Comparison of ENCODE assay signal across 14 cellular contexts in genomic region chr21:31450971-31451370, GRCh38.
DNase-seq lines count a peak whose midpoint lies in the region.
"Had no signal": no experiment of that assay in that cellular context is flagged by ENCODE, and none has a peak within 500 bp of the region (broad histone marks: within the 10 kb centered on the region; RNA-seq: fewer than 3 reads in every experiment).

No MANE protein-coding gene starts in this region.

- H2AFZ ChIP-seq in mesenchymal stem cell (ENCODE audit: low read depth, low read length) = no peak overlapping the region

- H2AK5ac ChIP-seq in mesenchymal stem cell (ENCODE audit: low read length, severe bottlenecking) = no peak overlapping the region

- H3K27ac ChIP-seq in mesenchymal stem cell (ENCODE audit: low read length, poor library complexity, severe bottlenecking) = no peak overlapping the region
- H3K27ac ChIP-seq in effector memory CD4-positive, alpha-beta T cell (ENCODE audit: insufficient read depth, low read length, poor library complexity, severe bottlenecking) = no peak overlapping the region
- H3K27ac ChIP-seq: A549 had no signal

- no peak overlapping the region for H2BK5ac ChIP-seq in mesenchymal stem cell (ENCODE audit: low read depth, low read length, poor library complexity, severe bottlenecking)

- peak overlapping the region; percentile 37 for H4K91ac ChIP-seq in mesenchymal stem cell (ENCODE audit: low read length)

- H3K79me1 ChIP-seq in mesenchymal stem cell (replicated peaks; ENCODE audit: low read length, poor library complexity, severe bottlenecking) = peaks cover 1% of the 10 kb centered on the region

- no peak overlapping the region for H3K23ac ChIP-seq in mesenchymal stem cell (ENCODE audit: low read length in 2 of 2)

- in situ Hi-C loops in G401 (cut with HindIII; ENCODE audit: low sequenced_read_pairs) = no loop called here

- no peak overlapping the region for H3K14ac ChIP-seq in mesenchymal stem cell (ENCODE audit: low read length in 2 of 2)

- H3K27me3 ChIP-seq in mesenchymal stem cell (ENCODE audit: control insufficient read depth in 1 of 2, insufficient read depth in 1 of 2, low read length in 2 of 2) = peaks cover 0 to 14% of the 10 kb centered on the region in 2 experiments
- no peaks in the 10 kb centered on the region for H3K27me3 ChIP-seq in effector memory CD4-positive, alpha-beta T cell (replicated peaks; ENCODE audit: control insufficient read depth, insufficient read depth, low read length, poor library complexity, severe bottlenecking)

- H2BK120ac ChIP-seq in mesenchymal stem cell (ENCODE audit: low read depth, low read length) = no peak overlapping the region

- no peak overlapping the region for H3K4me3 ChIP-seq in mesenchymal stem cell (ENCODE audit: insufficient read depth in 1 of 2, low read depth in 1 of 2, low read length in 2 of 2)
- H3K4me3 ChIP-seq in effector memory CD4-positive, alpha-beta T cell (ENCODE audit: insufficient read depth, low read depth, low read length, poor library complexity, severe bottlenecking) = no peak overlapping the region
- H3K4me3 ChIP-seq: A549 had no signal

- no peak overlapping the region for H2BK12ac ChIP-seq in mesenchymal stem cell (ENCODE audit: low read length in 2 of 2)

- no peak overlapping the region for H2BK15ac ChIP-seq in mesenchymal stem cell (ENCODE audit: low read depth, poor library complexity, severe bottlenecking)

- H4K8ac ChIP-seq in mesenchymal stem cell (ENCODE audit: low read length) = no peak overlapping the region

- H3K18ac ChIP-seq in mesenchymal stem cell (ENCODE audit: low read depth in 1 of 2, low read length in 2 of 2) = no peak overlapping the region

- H3K4ac ChIP-seq in mesenchymal stem cell (ENCODE audit: low read depth in 1 of 2, low read length in 2 of 2) = no peak overlapping the region

- H3K4me1 ChIP-seq in mesenchymal stem cell (ENCODE audit: control insufficient read depth, insufficient read depth, low read depth, low read length) = peaks cover 3% of the 10 kb centered on the region
- peaks cover 11% of the 10 kb centered on the region for H3K4me1 ChIP-seq in effector memory CD4-positive, alpha-beta T cell (ENCODE audit: control insufficient read depth, insufficient read depth, low read length, poor library complexity, severe bottlenecking)
- H3K4me1 ChIP-seq: A549 had no signal

- no peaks in the 10 kb centered on the region for H3K36me3 ChIP-seq in mesenchymal stem cell (ENCODE audit: control insufficient read depth in 1 of 2, insufficient read depth in 2 of 2, low read depth in 1 of 2, low read length in 2 of 2)
- no peaks in the 10 kb centered on the region for H3K36me3 ChIP-seq in effector memory CD4-positive, alpha-beta T cell (ENCODE audit: control insufficient read depth, insufficient read depth, low read length)

- no peaks in the 10 kb centered on the region for H3K9me3 ChIP-seq in mesenchymal stem cell (ENCODE audit: control insufficient read depth, low read length)
- no peaks in the 10 kb centered on the region for H3K9me3 ChIP-seq in effector memory CD4-positive, alpha-beta T cell (ENCODE audit: control insufficient read depth, low read length)
- H3K9me3 ChIP-seq: A549 had no signal

- H3K4me2 ChIP-seq in mesenchymal stem cell (ENCODE audit: low read length, poor library complexity, severe bottlenecking) = no peak overlapping the region
- H3K4me2 ChIP-seq: A549 had no signal

- DNase-seq in G401 (ENCODE audit: low spot score) (peak; percentile 68), cerebellar cortex (ENCODE audit: low spot score) (peak; percentile 60), mesenchymal stem cell (no peak), NCI-H774 (lab: John Stamatoyannopoulos, UW) (no peak), NCI-H2107 treated with DMSO at 0.1 percent for 48 hours (lab: John Stamatoyannopoulos, UW; ENCODE audit: unreplicated experiment) (no peak), NCI-H2081 treated with DMSO at 0.1 percent for 48 hours (lab: John Stamatoyannopoulos, UW) (no peak)
- DNase-seq in effector memory CD4-positive, alpha-beta T cell = no peak
- DNase-seq: AML-193; CD4-positive, alpha-beta memory T cell; DMS153; DMS79; GF-D8; H9 had no signal

- H3K9ac ChIP-seq in mesenchymal stem cell (ENCODE audit: low read length) = no peak overlapping the region

- WGBS in mesenchymal stem cell = 92% methylated on average over 7 of the region's 9 CpGs

Comparison
In these comparisons a context has a peak if more than half of its experiments do, and no peak if none do; other contexts are left out.
1. DNase-seq: peak in G401 (single experiment) and cerebellar cortex (single experiment); none in mesenchymal stem cell (single experiment), NCI-H774 (single experiment), effector memory CD4-positive, alpha-beta T cell (0 of 3), NCI-H2107 treated with DMSO at 0.1 percent for 48 hours (single experiment) and NCI-H2081 treated with DMSO at 0.1 percent for 48 hours (single experiment).